ENCODE assay signal across 7 cellular contexts in the genomic region with DNA sequence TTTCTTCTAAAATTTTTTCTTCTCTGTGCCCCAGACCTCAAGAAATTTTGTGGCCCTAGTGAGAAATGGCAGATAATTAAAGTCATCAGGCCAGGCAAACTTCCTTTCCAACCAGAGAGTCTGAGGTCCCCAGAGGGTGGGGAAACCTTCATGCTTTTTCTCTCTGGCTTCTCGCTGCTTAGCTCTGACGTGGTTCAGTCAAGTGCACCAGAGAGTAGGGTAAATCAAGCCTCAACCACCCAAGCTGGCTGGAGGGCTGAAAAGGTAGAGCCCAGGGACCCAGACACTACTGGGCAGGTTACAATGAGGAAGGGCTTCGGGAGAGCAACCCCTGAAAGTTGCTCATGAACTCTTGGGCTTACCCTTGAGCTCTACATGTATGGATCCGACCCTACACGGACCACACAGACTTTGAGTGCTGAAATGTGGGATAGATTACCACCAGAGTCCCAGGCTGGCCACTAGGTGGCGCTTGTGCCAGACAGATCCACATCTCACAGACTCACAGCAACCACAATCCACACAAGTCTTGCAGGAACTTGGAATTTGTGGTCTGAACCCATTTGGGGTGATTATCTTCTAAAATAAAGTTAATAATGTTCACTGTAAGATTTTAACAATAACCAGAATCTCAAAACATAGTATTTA.
DNase-seq lines count a peak whose midpoint lies in the region; ATAC-seq and TF ChIP-seq lines count a peak whose summit lies in the region.
"Not testable (repeated sequence)": the region's sequence is repeated elsewhere in the genome, so short reads cannot be mapped to it uniquely, and the experiment has no call there.

No MANE protein-coding gene starts in this region.

- not testable (repeated sequence) for H3K4me3 ChIP-seq in RWPE2 (ENCODE audit: severe bottlenecking); body of pancreas; heart right ventricle; ovary

- ATAC-seq in GM18868 (IDR thresholded peaks at IDR 0.05; ENCODE audit: unreplicated experiment) = peak; percentile 80
- peak; percentile 89 for ATAC-seq in RWPE2 (ENCODE audit: low read depth)
- ATAC-seq in body of pancreas = peak; percentile 69
- ATAC-seq in heart right ventricle = peak; percentile 58 to 84 (median 68)

- TF ChIP-seq CTCF in RWPE2 (IDR thresholded peaks at IDR 0.05; ENCODE audit: poor library complexity, severe bottlenecking); ovary (IDR thresholded peaks at IDR 0.05): not testable (repeated sequence)
- TF ChIP-seq CTCF in body of pancreas (IDR thresholded peaks at IDR 0.05) = peak in 2 of 7 experiments; percentile 26 to 36
- TF ChIP-seq CTCF in heart right ventricle (IDR thresholded peaks at IDR 0.05) = peak in 8 of 9 donors; percentile 23 to 48 (median 35)

- not testable (repeated sequence) for H3K9me3 ChIP-seq in RWPE2 (ENCODE audit: severe bottlenecking); body of pancreas; heart right ventricle; ovary

- not testable (repeated sequence) for H3K27me3 ChIP-seq in RWPE2 (ENCODE audit: insufficient read depth, poor library complexity, severe bottlenecking); body of pancreas; heart right ventricle; ovary

- H3K27ac ChIP-seq in RWPE2 (ENCODE audit: poor library complexity, severe bottlenecking); body of pancreas; heart right ventricle; ovary: not testable (repeated sequence)

- WGBS in body of pancreas, 2 donors = 0% methylated on average over 1 of the region's 6 CpGs; no CpG with 5 or more reads in 1 of the 2 donors
- WGBS in heart right ventricle, 2 donors = 4% methylated on average over 1 of the region's 6 CpGs; no CpG with 5 or more reads in 1 of the 2 donors
- WGBS in ovary, 3 donors = 0% methylated on average over 1 of the region's 6 CpGs; no CpG with 5 or more reads in 2 of the 3 donors

- intact Hi-C loops in body of pancreas (cut with DNase I); ovary (cut with DNase I): not testable (repeated sequence)
- intact Hi-C loops in heart right ventricle (cut with DNase I) = loop anchor here in 2 of 10 donors (5.0 to 10.0 kb wide), 3 partner anchors 217 to 325 kb away; no protein-coding TSS in a partner anchor

- not testable (repeated sequence) for H3K36me3 ChIP-seq in RWPE2 (ENCODE audit: low read depth); body of pancreas (replicated peaks in 1 of 2; ENCODE audit: insufficient read depth in 1 of 2, low read depth in 2 of 2); heart right ventricle; ovary

- H3K4me1 ChIP-seq in RWPE2 (ENCODE audit: insufficient read depth, poor library complexity, severe bottlenecking); body of pancreas; heart right ventricle; ovary (ENCODE audit: insufficient read depth): not testable (repeated sequence)

- not testable (repeated sequence) for DNase-seq in RWPE2 (ENCODE audit: low spot score)
- peak; percentile 60 for DNase-seq in activated CD8-positive, alpha-beta memory T cell treated with anti-CD3 and anti-CD28 coated beads, Interleukin-2, amount 50 U/mL, for 4 hours
- DNase-seq in body of pancreas = peak; percentile 59 to 76 (median 66)
- peak; percentile 7 to 71 for DNase-seq in heart right ventricle
- peak in 4 of 5 donors; percentile 18 to 57 (median 47) for DNase-seq in ovary
- DNase-seq in stimulated activated CD8-positive, alpha-beta memory T cell treated with anti-CD3 and anti-CD28 coated beads, Interleukin-12 subunit alpha, Interleukin-12 subunit beta, amount 100 ng/mL, for 1 hour (ENCODE audit: low read depth) = peak; percentile 32

- not testable (repeated sequence) for TF ChIP-seq EP300 in ovary (IDR thresholded peaks at IDR 0.05)

- not testable (repeated sequence) for TF ChIP-seq POLR2A in body of pancreas (IDR thresholded peaks at IDR 0.05); ovary (IDR thresholded peaks at IDR 0.05)
